ENCODE assay signal across 30 cellular contexts in the genomic region with DNA sequence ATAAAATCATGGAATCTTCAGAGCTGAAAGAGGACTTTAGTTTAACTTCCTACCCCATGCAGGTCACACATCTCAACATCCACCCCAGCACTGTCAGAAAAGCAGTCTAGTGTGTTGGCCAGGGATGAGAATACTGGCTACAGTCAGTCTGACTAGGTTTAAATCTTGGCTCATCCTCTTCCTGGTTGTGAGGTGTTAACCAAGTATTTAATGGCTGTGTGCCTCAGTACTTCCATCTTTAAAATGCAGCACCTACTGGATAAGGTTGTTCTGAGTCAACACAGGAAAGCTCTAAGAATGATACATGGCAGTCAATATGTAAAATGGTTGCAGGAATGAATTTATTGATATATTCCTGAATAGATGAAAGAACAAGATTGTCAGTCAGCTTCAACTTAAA.
"Had no signal": no experiment of that assay in that cellular context is flagged by ENCODE, and none has a peak within 500 bp of the region (broad histone marks: within the 10 kb centered on the region; RNA-seq: fewer than 3 reads in every experiment).

No MANE protein-coding gene starts in this region.

- ATAC-seq: activated CD4-positive, alpha-beta T cell treated with anti-CD3 and anti-CD28 coated beads for 36 hours; activated CD4-positive, CD25-positive, alpha-beta regulatory T cell treated with anti-CD3 and anti-CD28 coated beads, Interleukin-2, amount 50 U/mL, for 24 hours; activated CD8-positive, alpha-beta memory T cell treated with anti-CD3 and anti-CD28 coated beads, Interleukin-2, amount 10 ng/mL, durations not matched to agents 7 days and 5 days; activated CD8-positive, alpha-beta T cell treated with anti-CD3 and anti-CD28 coated beads, Interleukin-2, amount 10 ng/mL, durations not matched to agents 7 days and 5 days; T-cell; T-helper 17 cell; WTC11 had no signal

- H3K27ac ChIP-seq: ascending aorta, WERI-Rb-1 had no signal

- H3K9me3 Mint-ChIP-seq: activated CD4-positive, alpha-beta memory T cell treated with anti-CD3 and anti-CD28 coated beads, Interleukin-2, amount 10 ng/mL, durations not matched to agents 7 days and 5 days; activated naive CD4-positive, alpha-beta T cell treated with anti-CD3 and anti-CD28 coated beads, Interleukin-2, amount 10 ng/mL, durations not matched to agents 7 days and 5 days; activated naive CD4-positive, alpha-beta T cell treated with anti-CD3 and anti-CD28 coated beads, Interleukin-2, amount 50 U/mL, for 24 hours; activated T-cell treated with anti-CD3 and anti-CD28 coated beads, Interleukin-2, amount 50 U/mL, for 24 hours; activated T-helper 2 cell treated with anti-CD3 and anti-CD28 coated beads, Interferon-gamma antibody, Interleukin-2, Interleukin-4, amounts not matched to agents 10 μg/mL and 5 μg/mL and 100 μg/mL, durations not matched to agents 14 hours and 24 hours and 36 hours; T-cell; WTC11 had no signal

- DNase-seq: activated CD4-positive, alpha-beta memory T cell treated with anti-CD3 and anti-CD28 coated beads, Interleukin-2, amount 10 ng/mL, durations not matched to agents 7 days and 5 days; activated CD4-positive, alpha-beta T cell treated with anti-CD3 and anti-CD28 coated beads for 1 hour; activated CD4-positive, alpha-beta T cell treated with anti-CD3 and anti-CD28 coated beads for 36 hours; activated CD4-positive, alpha-beta T cell treated with anti-CD3 and anti-CD28 coated beads for 48 hours; activated CD4-positive, alpha-beta T cell treated with anti-CD3 and anti-CD28 coated beads, Interleukin-2, amount 50 U/mL, for 1 hour; activated CD4-positive, alpha-beta T cell treated with anti-CD3 and anti-CD28 coated beads, Interleukin-2, amount 50 U/mL, for 4 hours; activated CD4-positive, CD25-positive, alpha-beta regulatory T cell; activated CD8-positive, alpha-beta memory T cell treated with anti-CD3 and anti-CD28 coated beads for 24 hours; activated CD8-positive, alpha-beta memory T cell treated with anti-CD3 and anti-CD28 coated beads, Interleukin-2, amount 10 ng/mL, durations not matched to agents 7 days and 5 days; activated CD8-positive, alpha-beta memory T cell treated with anti-CD3 and anti-CD28 coated beads, Interleukin-2, amount 50 U/mL, for 48 hours; activated CD8-positive, alpha-beta T cell treated with anti-CD3 and anti-CD28 coated beads, Interleukin-2, amount 10 ng/mL, durations not matched to agents 7 days and 5 days; activated effector memory CD4-positive, alpha-beta T cell treated with Interleukin-2 at 50 U/mL for 16 hours; activated gamma-delta T cell; activated naive CD4-positive, alpha-beta T cell treated with anti-CD3 and anti-CD28 coated beads, Interleukin-2, amount 10 ng/mL, durations not matched to agents 7 days and 5 days; activated naive CD4-positive, alpha-beta T cell treated with Interleukin-2 at 50 U/mL for 16 hours; activated T-cell treated with anti-CD3 and anti-CD28 coated beads, Interleukin-2, amount 50 U/mL, for 24 hours; activated T-cell treated with anti-CD3 and anti-CD28 coated beads, Interleukin-2, amount 50 U/mL, for 48 hours; amygdala; anterior cingulate cortex; central memory CD4-positive, alpha-beta T cell; T-cell; T-helper 17 cell; WERI-Rb-1 had no signal

- H3K36me3 Mint-ChIP-seq: WTC11 had no signal

- H3K27ac Mint-ChIP-seq: activated CD4-positive, alpha-beta memory T cell treated with anti-CD3 and anti-CD28 coated beads, Interleukin-2, amount 10 ng/mL, durations not matched to agents 7 days and 5 days; activated CD4-positive, alpha-beta T cell treated with anti-CD3 and anti-CD28 coated beads for 36 hours; activated CD8-positive, alpha-beta memory T cell treated with anti-CD3 and anti-CD28 coated beads, Interleukin-2, amount 10 ng/mL, durations not matched to agents 7 days and 5 days; activated CD8-positive, alpha-beta T cell treated with anti-CD3 and anti-CD28 coated beads, Interleukin-2, amount 10 ng/mL, durations not matched to agents 7 days and 5 days; activated naive CD4-positive, alpha-beta T cell treated with anti-CD3 and anti-CD28 coated beads, Interleukin-2, amount 10 ng/mL, durations not matched to agents 7 days and 5 days; activated naive CD4-positive, alpha-beta T cell treated with anti-CD3 and anti-CD28 coated beads, Interleukin-2, amount 50 U/mL, for 24 hours; activated naive CD8-positive, alpha-beta T cell; activated T-cell treated with anti-CD3 and anti-CD28 coated beads, Interleukin-2, amount 50 U/mL, for 24 hours; activated T-helper 2 cell treated with anti-CD3 and anti-CD28 coated beads, Interferon-gamma antibody, Interleukin-2, Interleukin-4, amounts not matched to agents 10 μg/mL and 5 μg/mL and 100 μg/mL, durations not matched to agents 14 hours and 24 hours and 36 hours; brain; T-cell; T-helper 17 cell; WTC11 had no signal

- H3K9me3 ChIP-seq: ascending aorta had no signal

- H3K27me3 ChIP-seq: ascending aorta had no signal

- H3K4me1 ChIP-seq: ascending aorta had no signal

- H3K4me1 Mint-ChIP-seq: activated CD8-positive, alpha-beta memory T cell treated with anti-CD3 and anti-CD28 coated beads, Interleukin-2, amount 10 ng/mL, durations not matched to agents 7 days and 5 days; activated naive CD4-positive, alpha-beta T cell treated with anti-CD3 and anti-CD28 coated beads, Interleukin-2, amount 50 U/mL, for 24 hours; brain; T-helper 17 cell had no signal

- H3K4me3 ChIP-seq: ascending aorta had no signal

- H3K27me3 Mint-ChIP-seq: activated CD4-positive, alpha-beta memory T cell treated with anti-CD3 and anti-CD28 coated beads, Interleukin-2, amount 10 ng/mL, durations not matched to agents 7 days and 5 days; activated CD4-positive, alpha-beta T cell treated with anti-CD3 and anti-CD28 coated beads for 36 hours; activated CD8-positive, alpha-beta memory T cell treated with anti-CD3 and anti-CD28 coated beads, Interleukin-2, amount 10 ng/mL, durations not matched to agents 7 days and 5 days; activated naive CD4-positive, alpha-beta T cell treated with anti-CD3 and anti-CD28 coated beads, Interleukin-2, amount 10 ng/mL, durations not matched to agents 7 days and 5 days; activated naive CD4-positive, alpha-beta T cell treated with anti-CD3 and anti-CD28 coated beads, Interleukin-2, amount 50 U/mL, for 24 hours; activated naive CD8-positive, alpha-beta T cell; activated T-cell treated with anti-CD3 and anti-CD28 coated beads, Interleukin-2, amount 50 U/mL, for 24 hours; brain; T-cell; T-helper 17 cell had no signal

- H3K4me3 Mint-ChIP-seq: activated CD4-positive, alpha-beta memory T cell treated with anti-CD3 and anti-CD28 coated beads, Interleukin-2, amount 10 ng/mL, durations not matched to agents 7 days and 5 days; activated CD4-positive, alpha-beta T cell treated with anti-CD3 and anti-CD28 coated beads for 36 hours; activated CD8-positive, alpha-beta memory T cell treated with anti-CD3 and anti-CD28 coated beads, Interleukin-2, amount 10 ng/mL, durations not matched to agents 7 days and 5 days; activated CD8-positive, alpha-beta T cell treated with anti-CD3 and anti-CD28 coated beads, Interleukin-2, amount 10 ng/mL, durations not matched to agents 7 days and 5 days; activated naive CD4-positive, alpha-beta T cell treated with anti-CD3 and anti-CD28 coated beads, Interleukin-2, amount 10 ng/mL, durations not matched to agents 7 days and 5 days; activated naive CD4-positive, alpha-beta T cell treated with anti-CD3 and anti-CD28 coated beads, Interleukin-2, amount 50 U/mL, for 24 hours; activated naive CD8-positive, alpha-beta T cell; activated T-cell treated with anti-CD3 and anti-CD28 coated beads, Interleukin-2, amount 50 U/mL, for 24 hours; brain; T-cell; T-helper 17 cell; WTC11 had no signal
